2 cellular contexts compared by ENCODE assay signal in the genomic region with DNA sequence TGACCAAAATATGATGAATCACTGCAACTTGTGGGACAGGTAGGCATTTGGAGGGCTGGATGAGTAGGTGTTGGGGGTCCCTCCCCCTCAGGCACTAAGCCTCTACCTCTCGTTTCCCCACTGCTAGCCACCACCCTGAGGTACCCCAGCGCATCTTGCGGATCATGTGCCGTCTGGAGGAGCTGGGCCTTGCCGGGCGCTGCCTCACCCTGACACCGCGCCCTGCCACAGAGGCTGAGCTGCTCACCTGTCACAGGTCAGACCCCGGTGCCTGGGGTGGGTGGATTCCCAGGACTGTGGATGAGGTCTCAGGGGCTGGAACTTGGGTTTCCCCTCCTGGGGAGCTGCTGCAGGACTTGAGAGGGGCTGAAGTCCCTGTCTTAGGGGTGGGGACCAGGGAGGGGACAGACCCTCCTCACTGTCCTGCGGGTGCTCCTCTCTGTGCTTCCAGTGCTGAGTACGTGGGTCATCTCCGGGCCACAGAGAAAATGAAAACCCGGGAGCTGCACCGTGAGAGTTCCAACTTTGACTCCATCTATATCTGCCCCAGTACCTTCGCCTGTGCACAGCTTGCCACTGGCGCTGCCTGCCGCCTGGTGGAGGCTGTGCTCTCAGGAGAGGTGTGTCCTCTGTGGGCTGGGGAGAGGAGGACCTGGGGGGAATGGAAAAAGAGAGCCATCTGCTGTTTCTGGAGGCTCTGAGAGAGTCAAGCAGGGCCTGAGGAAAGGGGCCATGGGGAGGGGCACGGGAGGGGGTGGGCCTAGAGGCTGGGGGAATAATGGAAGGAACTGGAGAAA.
TF ChIP-seq lines count a peak whose summit lies in the region.

No MANE protein-coding gene starts in this region.

TF ChIP-seq in SK-N-SH treated with all-trans-retinoic acid at 6 μM for 48 hours, 23 proteins besides CTCF, POLR2A, EP300 and RAD21:
- TF ChIP-seq ZNF70 (CRISPR knock-in tag; IDR thresholded peaks at IDR 0.05) (no peak), OSR1 (CRISPR knock-in tag; IDR thresholded peaks at IDR 0.05) (no peak), CSRNP3 (CRISPR knock-in tag; IDR thresholded peaks at IDR 0.05) (no peak)

TF ChIP-seq in SK-N-SH, 30 proteins besides CTCF, POLR2A, EP300 and RAD21:
- TF ChIP-seq MAX (IDR thresholded peaks at IDR 0.05; ENCODE audit: low read depth), result no peak
- no peak for TF ChIP-seq FOXJ3 (CRISPR knock-in tag; IDR thresholded peaks at IDR 0.05)
- TF ChIP-seq TCF12 (IDR thresholded peaks at IDR 0.05), result no peak
- TF ChIP-seq CHD2 (IDR thresholded peaks at IDR 0.05; ENCODE audit: low read length, partially characterized antibody), result no peak
- no peak for TF ChIP-seq NFIC (IDR thresholded peaks at IDR 0.05; ENCODE audit: borderline replicate concordance)
- TF ChIP-seq EZH2phosphoT487 (IDR thresholded peaks at IDR 0.05; ENCODE audit: borderline replicate concordance, low read depth), result no peak
TF ChIP-seq in SK-N-SH: peak in this region for 0.
